In genomic region chr6:12472601-12473038, GRCh38 we compare ENCODE assay signal across 11 cellular contexts.
DNase-seq lines count a peak whose midpoint lies in the region; ATAC-seq, FAIRE-seq and TF ChIP-seq lines count a peak whose summit lies in the region.
"Had no signal": no experiment of that assay in that cellular context is flagged by ENCODE, and none has a peak within 500 bp of the region (broad histone marks: within the 10 kb centered on the region; RNA-seq: fewer than 3 reads in every experiment).

No MANE protein-coding gene starts in this region.

- H3K9me2 ChIP-seq in GM23338 (ENCODE audit: insufficient read depth), result peaks cover 13% of the 10 kb centered on the region

- H3K27ac ChIP-seq in GM23338 (ENCODE audit: low read depth), result no peak overlapping the region
- peak overlapping the region; percentile 62 to 91 (median 73) for H3K27ac ChIP-seq in adrenal gland
- no peak overlapping the region for H3K27ac ChIP-seq in small intestine (ENCODE audit: low read depth in 1 of 2, low read length in 1 of 2)

- intact Hi-C loops in adrenal gland (cut with DNase I), result no loop called here

- H3K4me2 ChIP-seq in GM23338, result no peak overlapping the region

- H3F3A ChIP-seq in GM23338 (replicated peaks; ENCODE audit: low read depth), result no peaks in the 10 kb centered on the region

- peak overlapping the region; percentile 69 for H2AFZ ChIP-seq in GM23338

- H3K4me3 Mint-ChIP-seq in GM23338 (no peak overlapping the region), chondrocyte (ENCODE audit: unreplicated experiment) (no peak overlapping the region)
- H3K4me3 Mint-ChIP-seq in activated T-helper 17 cell treated with anti-CD3 and anti-CD28 coated beads, Interleukin-2, amount 50 U/mL, for 72 hours, result no peak overlapping the region
- H3K4me3 Mint-ChIP-seq: nephron progenitor cell had no signal

- no peak overlapping the region for H3K27ac Mint-ChIP-seq in GM23338
- H3K27ac Mint-ChIP-seq in chondrocyte (ENCODE audit: unreplicated experiment), result no peak overlapping the region
- no peak overlapping the region for H3K27ac Mint-ChIP-seq in activated T-helper 17 cell treated with anti-CD3 and anti-CD28 coated beads, Interleukin-2, amount 50 U/mL, for 72 hours
- H3K27ac Mint-ChIP-seq: nephron progenitor cell had no signal

- no peak for TF ChIP-seq CTCF in GM23338 (conservative IDR thresholded peaks at IDR 0.05; ENCODE audit: low read depth in 2 of 2)
- TF ChIP-seq CTCF in adrenal gland (IDR thresholded peaks at IDR 0.05), result no peak
- no peak for TF ChIP-seq CTCF in chondrocyte (IDR thresholded peaks at IDR 0.05)

- H3K4me1 Mint-ChIP-seq in GM23338, result peaks cover 14% of the 10 kb centered on the region
- peaks cover 8% of the 10 kb centered on the region for H3K4me1 Mint-ChIP-seq in chondrocyte (ENCODE audit: low read depth)
- H3K4me1 Mint-ChIP-seq in activated T-helper 17 cell treated with anti-CD3 and anti-CD28 coated beads, Interleukin-2, amount 50 U/mL, for 72 hours, result no peaks in the 10 kb centered on the region

- H3K27me3 Mint-ChIP-seq in GM23338 (ENCODE audit: insufficient read depth, low read depth, poor library complexity), result peaks cover 4% of the 10 kb centered on the region
- no peaks in the 10 kb centered on the region for H3K27me3 Mint-ChIP-seq in chondrocyte (ENCODE audit: low read depth)
- peaks cover 15% of the 10 kb centered on the region for H3K27me3 Mint-ChIP-seq in activated T-helper 17 cell treated with anti-CD3 and anti-CD28 coated beads, Interleukin-2, amount 50 U/mL, for 72 hours

- ATAC-seq in GM23338, result no peak
- ATAC-seq in GM19395 (IDR thresholded peaks at IDR 0.05; ENCODE audit: unreplicated experiment), result no peak
- no peak for ATAC-seq in activated T-helper 17 cell treated with anti-CD3 and anti-CD28 coated beads, Interleukin-2, amount 50 U/mL, for 72 hours (replicated peaks)

- no peak for DNase-seq in GM23338 (ENCODE audit: low spot score)
- DNase-seq in adrenal gland, result peak; percentile 81 to 96 (median 94)
- peak; percentile 51 for DNase-seq in glomerular visceral epithelial cell (ENCODE audit: extremely low spot score)
- DNase-seq in small intestine, result peak; percentile 35
- no peak for DNase-seq in chondrocyte (ENCODE audit: low spot score)
- no peak for DNase-seq in retina
- DNase-seq: activated CD8-positive, alpha-beta memory T cell treated with anti-CD3 and anti-CD28 coated beads for 24 hours; NCI-H2171; nephron progenitor cell had no signal

- H3K4me3 ChIP-seq in GM23338 (no peak overlapping the region), adrenal gland (no peak overlapping the region), small intestine (ENCODE audit: low read depth in 1 of 2, low read length in 2 of 2) (no peak overlapping the region)

- H3K9me3 Mint-ChIP-seq in GM23338 (peaks cover 5% of the 10 kb centered on the region; the same call in 2 of the 3 replicates), chondrocyte (ENCODE audit: low read depth) (peaks cover 2% of the 10 kb centered on the region)
- H3K9me3 Mint-ChIP-seq in activated T-helper 17 cell treated with anti-CD3 and anti-CD28 coated beads, Interleukin-2, amount 50 U/mL, for 72 hours, result no peaks in the 10 kb centered on the region

- H3K36me3 Mint-ChIP-seq in GM23338 (ENCODE audit: low read depth) (no peaks in the 10 kb centered on the region; the same call in 2 of the 3 replicates), chondrocyte (ENCODE audit: low read depth) (no peaks in the 10 kb centered on the region)
- H3K36me3 Mint-ChIP-seq in activated T-helper 17 cell treated with anti-CD3 and anti-CD28 coated beads, Interleukin-2, amount 50 U/mL, for 72 hours (ENCODE audit: low read depth), result no peaks in the 10 kb centered on the region

- H3K79me2 ChIP-seq in GM23338 (replicated peaks; ENCODE audit: insufficient read depth), result no peaks in the 10 kb centered on the region

- 38 to 46% (median 45%) methylated on average over 4 of the region's 4 CpGs for WGBS in adrenal gland, 4 donors
- WGBS in small intestine, 3 donors, result 67 to 82% (median 78%) methylated on average over 4 of the region's 4 CpGs

- no peaks in the 10 kb centered on the region for H3K36me3 ChIP-seq in GM23338 (ENCODE audit: insufficient read depth)
- H3K36me3 ChIP-seq in adrenal gland (replicated peaks in 1 of 2), result no peaks in the 10 kb centered on the region
- H3K36me3 ChIP-seq in small intestine (ENCODE audit: control insufficient read depth in 2 of 2, insufficient read depth in 2 of 2, low read length in 2 of 2), result no peaks in the 10 kb centered on the region

- no peaks in the 10 kb centered on the region for H4K20me1 ChIP-seq in GM23338 (replicated peaks; ENCODE audit: insufficient read depth)

- H3K9me3 ChIP-seq in adrenal gland (replicated peaks in 1 of 3), result no peaks in the 10 kb centered on the region
- H3K9me3 ChIP-seq in small intestine (ENCODE audit: control insufficient read depth, low read depth), result no peaks in the 10 kb centered on the region

- TF ChIP-seq POLR2A in adrenal gland (IDR thresholded peaks at IDR 0.05), result no peak

- H3K27me3 ChIP-seq in GM23338 (ENCODE audit: insufficient read depth) (no peaks in the 10 kb centered on the region), adrenal gland (no peaks in the 10 kb centered on the region), small intestine (ENCODE audit: control insufficient read depth in 2 of 2, insufficient read depth in 2 of 2, low read length in 2 of 2) (no peaks in the 10 kb centered on the region)

- H3K4me1 ChIP-seq in GM23338 (ENCODE audit: insufficient read depth) (no peaks in the 10 kb centered on the region; the same call in 1 of the 2 replicates), adrenal gland (replicated peaks in 1 of 2) (peaks cover 25 to 33% of the 10 kb centered on the region in 2 donors), small intestine (ENCODE audit: control insufficient read depth in 2 of 2, insufficient read depth in 1 of 2, low read depth in 1 of 2, low read length in 1 of 2) (no peaks in the 10 kb centered on the region)

- no peak for FAIRE-seq in small intestine (lab: Jason Lieb, UNC)

TF ChIP-seq in GM23338, 12 proteins besides CTCF, POLR2A, EP300 and RAD21 (continues in another document):
- TF ChIP-seq EZH2phosphoT487 (IDR thresholded peaks at IDR 0.05; ENCODE audit: unreplicated experiment) (no peak), ZNF462 (CRISPR knock-in tag; IDR thresholded peaks at IDR 0.05) (no peak), CREB1 (CRISPR knock-in tag; IDR thresholded peaks at IDR 0.05; ENCODE audit: low read depth) (no peak), POLR2AphosphoS5 (IDR thresholded peaks at IDR 0.05; ENCODE audit: low read depth) (no peak), NANOG (IDR thresholded peaks at IDR 0.05; ENCODE audit: borderline replicate concordance) (no peak), JUNB (IDR thresholded peaks at IDR 0.05; ENCODE audit: unreplicated experiment) (no peak)

Comparison
In these comparisons a context has a peak if more than half of its experiments do, and no peak if none do; other contexts are left out.
1. DNase-seq: peak in adrenal gland (7 of 7), glomerular visceral epithelial cell (single experiment) and small intestine (single experiment); none in GM23338 (single experiment), chondrocyte (single experiment) and retina (single experiment).
2. H3K27ac ChIP-seq: peak in adrenal gland (5 of 5); none in GM23338 (single experiment) and small intestine (0 of 2).